24 cellular contexts compared by ENCODE assay signal in genomic region chr21:31409849-31410762, GRCh38.
DNase-seq lines count a peak whose midpoint lies in the region; ATAC-seq and TF ChIP-seq lines count a peak whose summit lies in the region.
"Had no signal": no experiment of that assay in that cellular context is flagged by ENCODE, and none has a peak within 500 bp of the region (broad histone marks: within the 10 kb centered on the region; RNA-seq: fewer than 3 reads in every experiment).

No MANE protein-coding gene starts in this region.

- H3K4me1 ChIP-seq in right cardiac atrium (ENCODE audit: control insufficient read depth, insufficient read depth, low read length) (no peaks in the 10 kb centered on the region), testis (peaks cover 10% of the 10 kb centered on the region)
- H3K4me1 ChIP-seq: parathyroid adenoma, uterus had no signal

- no peaks in the 10 kb centered on the region for H3K27me3 Mint-ChIP-seq in activated CD8-positive, alpha-beta T cell treated with anti-CD3 and anti-CD28 coated beads, Interleukin-2, amount 10 ng/mL, durations not matched to agents 7 days and 5 days (ENCODE audit: low read depth)
- no peaks in the 10 kb centered on the region for H3K27me3 Mint-ChIP-seq in stimulated activated memory B cell treated with anti-CD40 and anti-IgM and Interleukin-4, amounts not matched to agents 10 μg/mL and 1 μg/mL and 100 μg/mL, for 72 hours
- H3K27me3 Mint-ChIP-seq: central memory CD8-positive, alpha-beta T cell; memory B cell had no signal

- H3K4me3 ChIP-seq in right cardiac atrium (ENCODE audit: low read length) (no peak overlapping the region), testis (no peak overlapping the region)
- H3K4me3 ChIP-seq: dorsolateral prefrontal cortex, uterus had no signal

- H3K9me3 ChIP-seq in right cardiac atrium (ENCODE audit: control insufficient read depth, low read length) (no peaks in the 10 kb centered on the region), testis (no peaks in the 10 kb centered on the region)
- H3K9me3 ChIP-seq: uterus had no signal

- peaks cover 1% of the 10 kb centered on the region for H3K36me3 Mint-ChIP-seq in activated CD8-positive, alpha-beta T cell treated with anti-CD3 and anti-CD28 coated beads, Interleukin-2, amount 10 ng/mL, durations not matched to agents 7 days and 5 days (ENCODE audit: low read depth)
- no peaks in the 10 kb centered on the region for H3K36me3 Mint-ChIP-seq in stimulated activated memory B cell treated with anti-CD40 and anti-IgM and Interleukin-4, amounts not matched to agents 10 μg/mL and 1 μg/mL and 100 μg/mL, for 72 hours
- H3K36me3 Mint-ChIP-seq: memory B cell, natural killer cell had no signal

- DNase-seq in activated CD8-positive, alpha-beta memory T cell treated with anti-CD3 and anti-CD28 coated beads, Interleukin-2, amount 50 U/mL, for 48 hours: peak; percentile 30
- no peak for DNase-seq in activated CD8-positive, alpha-beta memory T cell treated with anti-CD3 and anti-CD28 coated beads, Interleukin-2, amount 50 U/mL, for 4 hours
- no peak for DNase-seq in activated CD8-positive, alpha-beta T cell treated with anti-CD3 and anti-CD28 coated beads, Interleukin-2, amount 10 ng/mL, durations not matched to agents 7 days and 5 days
- DNase-seq in right cardiac atrium: peak in 2 of 3 donors; percentile 30 to 80
- DNase-seq in testis: peak; percentile 44
- DNase-seq in activated CD4-positive, CD25-positive, alpha-beta regulatory T cell treated with anti-CD3 and anti-CD28 coated beads, Interleukin-2, amount 50 U/mL, for 72 hours: no peak
- DNase-seq: activated naive CD4-positive, alpha-beta T cell treated with anti-CD3 and anti-CD28 coated beads, Interleukin-2, amount 50 U/mL, for 16 hours; aorta; DMS79 treated with DMSO at 0.1 percent for 48 hours; dorsolateral prefrontal cortex; HCEC 1CT; natural killer cell; NCI-H1436; NCI-H524; SHP77 treated with DMSO at 0.1 percent for 48 hours; stimulated activated CD4-positive, alpha-beta T cell treated with anti-CD3 and anti-CD28 coated beads, Interleukin-2, amount 100 ng/mL, for 24 hours; uterus had no signal

- peak; percentile 17 for ATAC-seq in activated CD8-positive, alpha-beta T cell treated with anti-CD3 and anti-CD28 coated beads, Interleukin-2, amount 10 ng/mL, durations not matched to agents 7 days and 5 days
- ATAC-seq in right cardiac atrium (peak; percentile 58 to 78), HG03196 (IDR thresholded peaks at IDR 0.05; ENCODE audit: unreplicated experiment) (no peak)
- ATAC-seq in stimulated activated memory B cell treated with anti-CD40 and anti-IgM and Interleukin-4, amounts not matched to agents 10 μg/mL and 1 μg/mL and 100 μg/mL, for 72 hours: no peak

- CTCF ChIA-PET in activated CD8-positive, alpha-beta T cell treated with anti-CD3 and anti-CD28 coated beads, Interleukin-2, amount 10 ng/mL, durations not matched to agents 7 days and 5 days (lab: Charles Lee): interaction anchor here (1.0 to 1.4 kb wide), 2 partner anchors 52 to 67 kb away, joined by 3 to 4 read pairs; no protein-coding TSS in a partner anchor

- H3K4me1 Mint-ChIP-seq in activated CD8-positive, alpha-beta T cell treated with anti-CD3 and anti-CD28 coated beads, Interleukin-2, amount 10 ng/mL, durations not matched to agents 7 days and 5 days (ENCODE audit: low read depth): peaks cover 19% of the 10 kb centered on the region
- no peaks in the 10 kb centered on the region for H3K4me1 Mint-ChIP-seq in stimulated activated memory B cell treated with anti-CD40 and anti-IgM and Interleukin-4, amounts not matched to agents 10 μg/mL and 1 μg/mL and 100 μg/mL, for 72 hours
- H3K4me1 Mint-ChIP-seq: central memory CD8-positive, alpha-beta T cell; memory B cell; natural killer cell had no signal

- POLR2A ChIA-PET in activated CD8-positive, alpha-beta T cell treated with anti-CD3 and anti-CD28 coated beads, Interleukin-2, amount 10 ng/mL, durations not matched to agents 7 days and 5 days (lab: Charles Lee): no interaction called here

- H3K4me3 Mint-ChIP-seq in activated CD8-positive, alpha-beta T cell treated with anti-CD3 and anti-CD28 coated beads, Interleukin-2, amount 10 ng/mL, durations not matched to agents 7 days and 5 days: no peak overlapping the region
- H3K4me3 Mint-ChIP-seq in stimulated activated memory B cell treated with anti-CD40 and anti-IgM and Interleukin-4, amounts not matched to agents 10 μg/mL and 1 μg/mL and 100 μg/mL, for 72 hours: no peak overlapping the region
- H3K4me3 Mint-ChIP-seq: activated T-cell treated with anti-CD3 and anti-CD28 coated beads, Interleukin-2, amount 50 U/mL, for 72 hours; central memory CD8-positive, alpha-beta T cell; memory B cell; natural killer cell; T-helper 1 cell treated with Interleukin-12 subunit alpha and Interleukin-12 subunit beta and Interleukin-4 antibody, amounts not matched to agents 30 μg/mL and 1 μg/mL, for 36 hours had no signal

- TF ChIP-seq CTCF in testis (IDR thresholded peaks at IDR 0.05): no peak

- no peaks in the 10 kb centered on the region for H3K9me3 Mint-ChIP-seq in activated CD8-positive, alpha-beta T cell treated with anti-CD3 and anti-CD28 coated beads, Interleukin-2, amount 10 ng/mL, durations not matched to agents 7 days and 5 days (ENCODE audit: insufficient read depth)
- H3K9me3 Mint-ChIP-seq in stimulated activated memory B cell treated with anti-CD40 and anti-IgM and Interleukin-4, amounts not matched to agents 10 μg/mL and 1 μg/mL and 100 μg/mL, for 72 hours: no peaks in the 10 kb centered on the region
- H3K9me3 Mint-ChIP-seq: activated T-cell treated with anti-CD3 and anti-CD28 coated beads, Interleukin-2, amount 50 U/mL, for 72 hours; central memory CD8-positive, alpha-beta T cell; memory B cell; natural killer cell; T-helper 1 cell treated with Interleukin-12 subunit alpha and Interleukin-12 subunit beta and Interleukin-4 antibody, amounts not matched to agents 30 μg/mL and 1 μg/mL, for 36 hours had no signal

- WGBS in right cardiac atrium: 64% methylated on average over 11 of the region's 11 CpGs
- 63% methylated on average over 11 of the region's 11 CpGs for WGBS in testis, 2 donors

- intact Hi-C loops in right cardiac atrium (cut with DNase I): no loop called here
- intact Hi-C loops in testis (cut with DNase I; ENCODE audit: low total_unique reads): no loop called here

- TF ChIP-seq POLR2A in testis (IDR thresholded peaks at IDR 0.05): no peak

- H3K27ac ChIP-seq in right cardiac atrium (ENCODE audit: low read length) (peak overlapping the region; percentile 72), testis (peak overlapping the region in 1 of 2 donors; percentile 28)
- H3K27ac ChIP-seq: parathyroid adenoma, uterus had no signal

- H3K36me3 ChIP-seq in testis (ENCODE audit: low read depth, missing control alignments): no peaks in the 10 kb centered on the region
- H3K36me3 ChIP-seq: uterus had no signal

- no peak overlapping the region for H3K27ac Mint-ChIP-seq in activated CD8-positive, alpha-beta T cell treated with anti-CD3 and anti-CD28 coated beads, Interleukin-2, amount 10 ng/mL, durations not matched to agents 7 days and 5 days
- no peak overlapping the region for H3K27ac Mint-ChIP-seq in stimulated activated memory B cell treated with anti-CD40 and anti-IgM and Interleukin-4, amounts not matched to agents 10 μg/mL and 1 μg/mL and 100 μg/mL, for 72 hours
- H3K27ac Mint-ChIP-seq: activated T-cell treated with anti-CD3 and anti-CD28 coated beads, Interleukin-2, amount 50 U/mL, for 72 hours; memory B cell; natural killer cell; T-helper 1 cell treated with Interleukin-12 subunit alpha and Interleukin-12 subunit beta and Interleukin-4 antibody, amounts not matched to agents 30 μg/mL and 1 μg/mL, for 36 hours had no signal

- H3K27me3 ChIP-seq in right cardiac atrium (ENCODE audit: control insufficient read depth, insufficient read depth): no peaks in the 10 kb centered on the region
- H3K27me3 ChIP-seq in testis: no peaks in the 10 kb centered on the region
- H3K27me3 ChIP-seq: dorsolateral prefrontal cortex, uterus had no signal

Comparison
In these comparisons a context has a peak if more than half of its experiments do, and no peak if none do; other contexts are left out.
1. DNase-seq: peak in activated CD8-positive, alpha-beta memory T cell treated with anti-CD3 and anti-CD28 coated beads, Interleukin-2, amount 50 U/mL, for 48 hours (single experiment), right cardiac atrium (2 of 3) and testis (single experiment); none in activated CD8-positive, alpha-beta memory T cell treated with anti-CD3 and anti-CD28 coated beads, Interleukin-2, amount 50 U/mL, for 4 hours (single experiment), activated CD8-positive, alpha-beta T cell treated with anti-CD3 and anti-CD28 coated beads, Interleukin-2, amount 10 ng/mL, durations not matched to agents 7 days and 5 days (single experiment) and activated CD4-positive, CD25-positive, alpha-beta regulatory T cell treated with anti-CD3 and anti-CD28 coated beads, Interleukin-2, amount 50 U/mL, for 72 hours (single experiment).
2. ATAC-seq: peak in activated CD8-positive, alpha-beta T cell treated with anti-CD3 and anti-CD28 coated beads, Interleukin-2, amount 10 ng/mL, durations not matched to agents 7 days and 5 days (single experiment) and right cardiac atrium (2 of 2); none in HG03196 (single experiment) and stimulated activated memory B cell treated with anti-CD40 and anti-IgM and Interleukin-4, amounts not matched to agents 10 μg/mL and 1 μg/mL and 100 μg/mL, for 72 hours (single experiment).